Comparison of ENCODE assay signal across 9 cellular contexts in the genomic region with DNA sequence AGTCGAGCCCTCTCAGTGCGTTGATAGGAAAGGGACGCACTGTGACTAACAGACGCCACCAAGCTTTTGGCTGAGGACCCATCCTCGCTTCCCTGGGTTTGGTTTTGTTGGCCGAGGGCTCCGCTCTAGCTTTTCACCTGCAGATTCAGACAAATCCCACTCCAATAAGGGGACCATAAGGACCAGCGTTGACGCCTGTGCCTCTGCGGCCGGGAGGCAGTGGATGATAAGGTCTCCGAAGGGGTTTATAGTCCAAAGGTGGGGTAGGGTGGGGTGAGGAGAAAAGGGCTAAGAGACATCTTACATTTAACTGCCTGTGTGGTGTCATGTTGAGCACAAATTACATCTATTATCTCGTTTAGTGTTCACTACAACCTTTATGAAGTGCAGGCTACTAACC. TPM values are rescaled to one million over a fixed set of nuclear protein-coding genes. Genes with fewer than 3 reads are reported as not detected.
A peak's percentile ranks its signal among the peaks of the same experiment; 100 is the strongest.
DNase-seq lines count a peak whose midpoint lies in the region; ATAC-seq and TF ChIP-seq lines count a peak whose summit lies in the region.
"Had no signal": no experiment of that assay in that cellular context is flagged by ENCODE, and none has a peak within 500 bp of the region (broad histone marks: within the 10 kb centered on the region; RNA-seq: fewer than 3 reads in every experiment).

No MANE protein-coding gene starts in this region.

- intact Hi-C loops in naive thymus-derived CD4-positive, alpha-beta T cell (cut with micrococcal nuclease): loop anchor here (2.0 to 10.0 kb wide), 4 partner anchors 443 to 1329 kb away; a partner anchor contains a TSS

- peaks cover 71% of the 10 kb centered on the region for H3K79me2 ChIP-seq in Karpas-422 (ENCODE audit: low read length)

- POLR2A ChIA-PET in naive thymus-derived CD4-positive, alpha-beta T cell (lab: Charles Lee): interaction anchor here (0.9 to 1.7 kb wide), 4 partner anchors 13 to 77 kb away, joined by 3 to 7 read pairs (median 6); a partner anchor contains a TSS

- no peaks in the 10 kb centered on the region for H3K27me3 ChIP-seq in Karpas-422 (ENCODE audit: low read length)
- no peaks in the 10 kb centered on the region for H3K27me3 ChIP-seq in naive thymus-derived CD4-positive, alpha-beta T cell (ENCODE audit: control insufficient read depth in 2 of 2, insufficient read depth in 2 of 2, low read length in 2 of 2)

- H3K36me3 Mint-ChIP-seq in naive thymus-derived CD4-positive, alpha-beta T cell: no peaks in the 10 kb centered on the region

- H3K9ac ChIP-seq in Karpas-422 (ENCODE audit: low read length): peak overlapping the region; percentile 90

- H3K27ac ChIP-seq in Karpas-422 (ENCODE audit: low read length): peak overlapping the region; percentile 49
- H3K27ac ChIP-seq in coronary artery: peak overlapping the region in 1 of 2 donors; percentile 66
- peak overlapping the region; percentile 66 for H3K27ac ChIP-seq in naive thymus-derived CD4-positive, alpha-beta T cell (ENCODE audit: low read depth, low read length)

- DNase-seq in Ammon's horn (ENCODE audit: low spot score) (peak; percentile 24), Karpas-422 (no peak), coronary artery (ENCODE audit: low spot score) (no peak), NCI-H146 (lab: John Stamatoyannopoulos, UW) (no peak), mesenteric fat pad (ENCODE audit: low spot score) (no peak)
- DNase-seq in naive thymus-derived CD4-positive, alpha-beta T cell: peak in 1 of 9 donors; percentile 6
- DNase-seq: activated CD4-positive, alpha-beta T cell treated with anti-CD3 and anti-CD28 coated beads, Interleukin-2, amount 50 U/mL, for 1 hour had no signal

- H3K4me3 ChIP-seq in Karpas-422 (ENCODE audit: low read length): peak overlapping the region; percentile 99
- H3K4me3 ChIP-seq in coronary artery: peak overlapping the region; percentile 99
- peak overlapping the region; percentile 67 for H3K4me3 ChIP-seq in naive thymus-derived CD4-positive, alpha-beta T cell (ENCODE audit: low read length)

- peak overlapping the region; percentile 72 to 95 (median 90) for H3K27ac Mint-ChIP-seq in naive thymus-derived CD4-positive, alpha-beta T cell

- peaks cover 18 to 72% (median 55%) of the 10 kb centered on the region in 7 donors for H3K4me1 Mint-ChIP-seq in naive thymus-derived CD4-positive, alpha-beta T cell

- CTCF ChIA-PET in naive thymus-derived CD4-positive, alpha-beta T cell (lab: Charles Lee): interaction anchor here (0.6 kb wide), 1 partner anchor 527 kb away, joined by 3 read pairs; no protein-coding TSS in a partner anchor

- H3K4me3 Mint-ChIP-seq in naive thymus-derived CD4-positive, alpha-beta T cell: peak overlapping the region; percentile 90 to 99 (median 96)

- H3K4me1 ChIP-seq in Karpas-422 (ENCODE audit: low read length): peaks cover 42% of the 10 kb centered on the region
- H3K4me1 ChIP-seq in naive thymus-derived CD4-positive, alpha-beta T cell (ENCODE audit: control insufficient read depth in 2 of 2, insufficient read depth in 2 of 2, low read length in 2 of 2): peaks cover 21 to 37% of the 10 kb centered on the region in 2 donors

- H3K9me3 Mint-ChIP-seq in naive thymus-derived CD4-positive, alpha-beta T cell: no peaks in the 10 kb centered on the region

- ATAC-seq in naive thymus-derived CD4-positive, alpha-beta T cell: no peak
- ATAC-seq in HG03280 (IDR thresholded peaks at IDR 0.05; ENCODE audit: unreplicated experiment) (no peak), GM21367 (IDR thresholded peaks at IDR 0.05; ENCODE audit: unreplicated experiment) (no peak)

- H4K20me1 ChIP-seq in Karpas-422 (ENCODE audit: insufficient read depth, low read depth, low read length): no peaks in the 10 kb centered on the region; the same call in 1 of the 2 replicates

- no peak for TF ChIP-seq CTCF in coronary artery (IDR thresholded peaks at IDR 0.05)

- no peak overlapping the region for H2AFZ ChIP-seq in Karpas-422 (ENCODE audit: low read length)

- no peaks in the 10 kb centered on the region for H3K9me2 ChIP-seq in Karpas-422 (replicated peaks; ENCODE audit: insufficient read depth, low read length)

- no peaks in the 10 kb centered on the region for H3K27me3 Mint-ChIP-seq in naive thymus-derived CD4-positive, alpha-beta T cell

- H3K4me2 ChIP-seq in Karpas-422 (ENCODE audit: low read depth, low read length, poor library complexity, severe bottlenecking): peak overlapping the region; percentile 89

- H3K9me3 ChIP-seq in Karpas-422 (ENCODE audit: low read length): no peaks in the 10 kb centered on the region
- no peaks in the 10 kb centered on the region for H3K9me3 ChIP-seq in naive thymus-derived CD4-positive, alpha-beta T cell (ENCODE audit: control insufficient read depth in 2 of 3, low read length in 3 of 3)

- no peaks in the 10 kb centered on the region for H3K36me3 ChIP-seq in Karpas-422 (ENCODE audit: insufficient read depth, low read length)
- no peaks in the 10 kb centered on the region for H3K36me3 ChIP-seq in naive thymus-derived CD4-positive, alpha-beta T cell (ENCODE audit: control insufficient read depth in 2 of 3, insufficient read depth in 3 of 3, low read length in 3 of 3)

RNA-seq across cellular contexts. Expression of a gene that starts 0.8 kb away (rescaled TPM):
- total RNA-seq in Karpas-422 (2014; rRNA removed; shearing (Covaris generic); ENCODE audit: low replicate concordance): 9.1 and 11.0 TPM in 2 replicates
- 10 to 100 TPM; 20.9 to 27.8 (median 22.0) TPM for total RNA-seq in naive thymus-derived CD4-positive, alpha-beta T cell
- 1 to 10 TPM; 3.6 to 6.8 TPM for polyA plus RNA-seq in naive thymus-derived CD4-positive, alpha-beta T cell
- total RNA-seq in mesenteric fat pad: 35.4 TPM

RNA-seq across cellular contexts. Expression of a gene that starts 3.2 kb away (rescaled TPM):
- total RNA-seq in Karpas-422 (2014; rRNA removed; shearing (Covaris generic); ENCODE audit: low replicate concordance): 42.9 and 61.9 TPM in 2 replicates
- 10 to 100 TPM; 13.5 to 36.0 (median 23.4) TPM for total RNA-seq in naive thymus-derived CD4-positive, alpha-beta T cell
- polyA plus RNA-seq in naive thymus-derived CD4-positive, alpha-beta T cell: 10 to 100 TPM; 16.5 to 36.7 TPM
- 33.8 TPM for total RNA-seq in mesenteric fat pad

RNA-seq across cellular contexts. Expression of a gene that starts 25.7 kb away (rescaled TPM):
- 0.34 and 3.5 TPM in 2 replicates for total RNA-seq in Karpas-422 (2014; rRNA removed; shearing (Covaris generic); ENCODE audit: low replicate concordance)
- under 1 TPM in 2 of 5 experiments, not detected in 3; 0.27 to 0.90 TPM for total RNA-seq in naive thymus-derived CD4-positive, alpha-beta T cell
- polyA plus RNA-seq in naive thymus-derived CD4-positive, alpha-beta T cell: not detected
- not detected for total RNA-seq in mesenteric fat pad

RNA-seq across cellular contexts. Expression of a gene that starts 45.3 kb away (rescaled TPM):
- total RNA-seq in Karpas-422 (2014; rRNA removed; shearing (Covaris generic); ENCODE audit: low replicate concordance): 10.6 and 19.8 TPM in 2 replicates
- 10 to 100 TPM in 2 of 5 experiments, 1 to 10 TPM in 3; 5.4 to 13.0 (median 9.8) TPM for total RNA-seq in naive thymus-derived CD4-positive, alpha-beta T cell
- 10 to 100 TPM in 1 of 2 donors, 1 to 10 TPM in 1; 8.7 to 13.2 TPM for polyA plus RNA-seq in naive thymus-derived CD4-positive, alpha-beta T cell
- 6.7 TPM for total RNA-seq in mesenteric fat pad
